20 cellular contexts compared by ENCODE assay signal in the genomic region with DNA sequence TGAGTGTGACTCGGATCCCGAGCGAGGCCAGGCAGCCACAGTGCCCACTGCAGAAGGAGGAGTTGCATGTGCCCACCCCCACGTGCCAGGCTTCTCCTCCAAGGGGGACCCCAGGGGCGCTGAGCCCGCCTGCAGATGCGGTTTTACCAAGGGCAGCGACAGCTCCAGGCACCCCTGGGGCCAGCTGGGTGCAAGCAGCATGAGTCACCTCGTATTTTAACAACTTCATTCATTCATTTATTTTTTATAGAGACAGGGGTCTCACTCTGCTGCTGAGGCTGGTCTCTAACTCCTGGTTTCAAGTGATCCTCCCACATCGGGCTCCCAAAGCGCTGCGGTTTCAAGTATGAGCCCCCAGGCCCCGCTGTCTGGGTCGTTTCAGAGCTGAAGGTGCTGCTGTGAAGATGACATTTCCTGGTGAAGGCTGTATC. TPM values are rescaled to one million over a fixed set of nuclear protein-coding genes. Genes with fewer than 3 reads are reported as not detected.
A peak's percentile ranks its signal among the peaks of the same experiment; 100 is the strongest.
DNase-seq lines count a peak whose midpoint lies in the region; ATAC-seq, FAIRE-seq and TF ChIP-seq lines count a peak whose summit lies in the region.
"Had no signal": no experiment of that assay in that cellular context is flagged by ENCODE, and none has a peak within 500 bp of the region (broad histone marks: within the 10 kb centered on the region; RNA-seq: fewer than 3 reads in every experiment).

No MANE protein-coding gene starts in this region.

- H3K27me3 ChIP-seq in right lobe of liver: peaks cover 8 to 18% of the 10 kb centered on the region in 2 donors
- peaks cover 3 to 39% of the 10 kb centered on the region in 2 experiments for H3K27me3 ChIP-seq in HepG2 (ENCODE audit: control insufficient read depth in 1 of 2, insufficient read depth in 2 of 2, low read length in 2 of 2)
- H3K27me3 ChIP-seq: BLaER1 treated with 17β-estradiol and CSF1 and Interleukin-3, amounts not matched to agents 10 nM and 100 nM; SJCRH30 had no signal

- no peak overlapping the region for H3K4me2 ChIP-seq in HepG2 (ENCODE audit: low read depth, low read length)
- H3K4me2 ChIP-seq: BLaER1 treated with 17β-estradiol and CSF1 and Interleukin-3, amounts not matched to agents 10 nM and 100 nM had no signal

- H3K4me3 ChIP-seq in right lobe of liver: no peak overlapping the region
- H3K4me3 ChIP-seq in HepG2 (replicated peaks in 1 of 3; ENCODE audit: insufficient read depth in 1 of 3, low read depth in 2 of 3, low read length in 3 of 3): no peak overlapping the region
- H3K4me3 ChIP-seq: BLaER1 treated with 17β-estradiol and CSF1 and Interleukin-3, amounts not matched to agents 10 nM and 100 nM; HAP-1; SJCRH30 had no signal

- no peaks in the 10 kb centered on the region for H4K20me1 ChIP-seq in HepG2 (ENCODE audit: insufficient read depth, low read length)
- H4K20me1 ChIP-seq: BLaER1 treated with 17β-estradiol and CSF1 and Interleukin-3, amounts not matched to agents 10 nM and 100 nM had no signal

- no peak for FAIRE-seq in HepG2 (lab: Jason Lieb, UNC)
- FAIRE-seq: D721Med, HTR-8/SVneo had no signal

- peaks cover 50% of the 10 kb centered on the region for H3K27me3 Mint-ChIP-seq in chondrocyte (ENCODE audit: low read depth)

- H3K36me3 Mint-ChIP-seq in chondrocyte (ENCODE audit: low read depth): no peaks in the 10 kb centered on the region
- H3K36me3 Mint-ChIP-seq: CD8-positive, alpha-beta memory T cell; IgD-negative memory B cell had no signal

- no peak for TF ChIP-seq CTCF in right lobe of liver (IDR thresholded peaks at IDR 0.05)
- no peak for TF ChIP-seq CTCF in HepG2 (CRISPR knock-in tag; IDR thresholded peaks at IDR 0.05)
- TF ChIP-seq CTCF in chondrocyte (IDR thresholded peaks at IDR 0.05): no peak

- DNase-seq in right lobe of liver (peak in 2 of 3 donors; percentile 37), HepG2 (ENCODE audit: low spot score) (no peak), chondrocyte (ENCODE audit: low spot score) (peak; percentile 93), posterior vena cava (ENCODE audit: low spot score) (peak; percentile 73), medulla oblongata (ENCODE audit: extremely low spot score) (no peak), NCI-H1105 treated with DMSO at 0.1 percent for 48 hours (lab: John Stamatoyannopoulos, UW) (no peak)
- no peak for DNase-seq in activated CD4-positive, CD25-positive, alpha-beta regulatory T cell (lab: John Stamatoyannopoulos, UW)
- DNase-seq: CD8-positive, alpha-beta memory T cell; Karpas-422; NCI-H1048; NCI-H146; NCI-H2081 treated with DMSO at 0.1 percent for 48 hours; SJCRH30 had no signal

- no peaks in the 10 kb centered on the region for H3K4me1 Mint-ChIP-seq in chondrocyte (ENCODE audit: low read depth)
- H3K4me1 Mint-ChIP-seq: CD8-positive, alpha-beta memory T cell; IgD-negative memory B cell had no signal

- CTCF ChIA-PET in HepG2 (lab: Yijun Ruan, JAX; ENCODE audit: low intra/inter-chr PET ratio, low total read pairs): no interaction called here

- no peak for TF ChIP-seq EP300 in HepG2 (IDR thresholded peaks at IDR 0.05; ENCODE audit: low read depth in 2 of 2, low read length in 2 of 2)
- TF ChIP-seq EP300 in HepG2 (CRISPR knock-in tag; IDR thresholded peaks at IDR 0.05; ENCODE audit: borderline replicate concordance): no peak

- no peak for ATAC-seq in right lobe of liver
- no peak for ATAC-seq in HepG2

- H3K9ac ChIP-seq in HepG2 (ENCODE audit: insufficient read depth, low read depth, low read length): no peak overlapping the region
- H3K9ac ChIP-seq: BLaER1 treated with 17β-estradiol and CSF1 and Interleukin-3, amounts not matched to agents 10 nM and 100 nM had no signal

- WGBS in right lobe of liver (ENCODE audit: insufficient coverage, low coverage, low lambda C conversion rate, missing lambda C conversion rate): 86% methylated on average over 6 of the region's 14 CpGs
- WGBS in HepG2 (ENCODE audit: low lambda C conversion rate): 75% methylated on average over 14 of the region's 14 CpGs

- H3K27ac Mint-ChIP-seq in chondrocyte (ENCODE audit: unreplicated experiment): no peak overlapping the region
- H3K27ac Mint-ChIP-seq: CD8-positive, alpha-beta memory T cell; IgD-negative memory B cell had no signal

- no peak for TF ChIP-seq POLR2A in right lobe of liver (IDR thresholded peaks at IDR 0.05)
- TF ChIP-seq POLR2A in HepG2 (IDR thresholded peaks at IDR 0.05; ENCODE audit: insufficient read depth in 1 of 2, low read depth in 2 of 2, low read length in 2 of 2): no peak

- no TSS peak for BruUV-seq in HepG2 (replicated peaks; lab: Mats Ljungman, UMichigan)

- no peak overlapping the region for H3K27ac ChIP-seq in right lobe of liver
- H3K27ac ChIP-seq in HepG2 (ENCODE audit: extremely low read length, insufficient read depth, low read length): no peak overlapping the region
- H3K27ac ChIP-seq: BLaER1 treated with 17β-estradiol and CSF1 and Interleukin-3, amounts not matched to agents 10 nM and 100 nM; SJCRH30 had no signal

- H2AFZ ChIP-seq in HepG2 (ENCODE audit: low read length): no peak overlapping the region

- POLR2A ChIA-PET in HepG2 (lab: Yijun Ruan, JAX): no interaction called here

- H3K79me2 ChIP-seq in HepG2 (ENCODE audit: insufficient read depth, low read length): no peaks in the 10 kb centered on the region

- no peaks in the 10 kb centered on the region for H3K9me3 Mint-ChIP-seq in chondrocyte (ENCODE audit: low read depth)
- H3K9me3 Mint-ChIP-seq: CD8-positive, alpha-beta memory T cell; IgD-negative memory B cell had no signal

- intact Hi-C loops in right lobe of liver (cut with DNase I) (no loop called here), HepG2 (cut with micrococcal nuclease; ENCODE audit: unreplicated experiment) (no loop called here), posterior vena cava (cut with DNase I) (no loop called here)

- H3K36me3 ChIP-seq in right lobe of liver (no peaks in the 10 kb centered on the region), HepG2 (replicated peaks in 1 of 2; ENCODE audit: control insufficient read depth in 1 of 2, insufficient read depth in 2 of 2, low read length in 2 of 2) (no peaks in the 10 kb centered on the region)
- H3K36me3 ChIP-seq: BLaER1 treated with 17β-estradiol and CSF1 and Interleukin-3, amounts not matched to agents 10 nM and 100 nM; HAP-1; SJCRH30 had no signal

- in situ Hi-C loops in HepG2 (cut with HindIII; ENCODE audit: extremely low pct_ligation_motif_present, low pct_unique_long_range_greater_than_20kb): no loop called here

- TF ChIP-seq RAD21 in HepG2 (CRISPR knock-in tag; IDR thresholded peaks at IDR 0.05): no peak

- no peaks in the 10 kb centered on the region for H3K4me1 ChIP-seq in right lobe of liver
- H3K4me1 ChIP-seq in HepG2 (ENCODE audit: insufficient read depth, low read length): peaks cover 40% of the 10 kb centered on the region
- H3K4me1 ChIP-seq: BLaER1 treated with 17β-estradiol and CSF1 and Interleukin-3, amounts not matched to agents 10 nM and 100 nM; HAP-1; SJCRH30 had no signal

- H3K9me3 ChIP-seq in right lobe of liver (no peaks in the 10 kb centered on the region), HepG2 (ENCODE audit: low read length) (no peaks in the 10 kb centered on the region)
- H3K9me3 ChIP-seq: SJCRH30 had no signal

- H3K4me3 Mint-ChIP-seq in chondrocyte (ENCODE audit: unreplicated experiment): no peak overlapping the region
- H3K4me3 Mint-ChIP-seq: CD8-positive, alpha-beta memory T cell; IgD-negative memory B cell had no signal

TF ChIP-seq in HepG2, 621 proteins besides CTCF, POLR2A, EP300 and RAD21 (continues in another document):
- no peak for TF ChIP-seq ZSCAN9 (CRISPR knock-in tag; IDR thresholded peaks at IDR 0.05; ENCODE audit: borderline replicate concordance)

RNA-seq across cellular contexts. Expression of a gene that starts 1.3 kb away (rescaled TPM):
- not detected for total RNA-seq in right lobe of liver
- not detected in 2 replicates for total RNA-seq in HepG2 (2016; rRNA removed; fragmentation: Illumina TruSeq; extraction: Trizol)
- total RNA-seq in HepG2 (2016; cell fraction: cytosol; rRNA removed; fragmentation: Illumina TruSeq; extraction: Trizol; ENCODE audit: low read depth): not detected in 2 replicates
- total RNA-seq in HepG2 (2016; cell fraction: insoluble cytoplasmic fraction; rRNA removed; fragmentation: Illumina TruSeq; extraction: Trizol): not detected in 2 replicates
- not detected in 2 replicates for total RNA-seq in HepG2 (2016; cell fraction: membrane; rRNA removed; fragmentation: Illumina TruSeq; extraction: Trizol)
- not detected in 2 replicates for total RNA-seq in HepG2 (2016; cell fraction: nucleus; rRNA removed; fragmentation: Illumina TruSeq; extraction: Trizol)
- polyA plus RNA-seq in HepG2 (2011; rRNA removed): not detected in 2 replicates
- polyA plus RNA-seq in HepG2 (2011; cell fraction: cytosol; rRNA removed): not detected in 2 replicates
- not detected in 2 replicates for polyA plus RNA-seq in HepG2 (2011; cell fraction: nucleus; rRNA removed)
- polyA plus RNA-seq in HepG2 (2012): not detected in 2 replicates
- polyA plus RNA-seq in HepG2 (2016; cell fraction: cytosol; fragmentation: Illumina TruSeq; extraction: Trizol; ENCODE audit: low read depth): not detected in 2 replicates
- not detected in 2 replicates for polyA plus RNA-seq in HepG2 (2016; cell fraction: insoluble cytoplasmic fraction; fragmentation: Illumina TruSeq; extraction: Trizol; ENCODE audit: low read depth)
- polyA plus RNA-seq in HepG2 (2016; cell fraction: membrane; fragmentation: Illumina TruSeq; extraction: Trizol; ENCODE audit: low read depth): not detected in 2 replicates
- not detected in 2 replicates for polyA plus RNA-seq in HepG2 (2016; cell fraction: nucleus; fragmentation: Illumina TruSeq; extraction: Trizol; ENCODE audit: insufficient read depth, low read depth)
- not detected in 2 replicates for polyA minus RNA-seq in HepG2 (2011; rRNA and poly(A)+ RNA removed; ENCODE audit: low replicate concordance)
- not detected in 2 replicates for polyA minus RNA-seq in HepG2 (2011; cell fraction: cytosol; rRNA and poly(A)+ RNA removed)
- not detected in 2 replicates for polyA minus RNA-seq in HepG2 (2011; cell fraction: nucleus; rRNA and poly(A)+ RNA removed)
- total RNA-seq in chondrocyte: not detected in 3 replicates
- not detected for total RNA-seq in posterior vena cava
- total RNA-seq: CD8-positive, alpha-beta memory T cell; MCF 10A; NCI-H460; SJCRH30 had no signal
- polyA plus RNA-seq: CD8-positive, alpha-beta memory T cell; IgD-negative memory B cell had no signal

Comparison
In these comparisons a context has a peak if more than half of its experiments do, and no peak if none do; other contexts are left out.
1. DNase-seq: peak in right lobe of liver (2 of 3), chondrocyte (single experiment) and posterior vena cava (single experiment); none in HepG2 (single experiment), medulla oblongata (single experiment), NCI-H1105 treated with DMSO at 0.1 percent for 48 hours (single experiment) and activated CD4-positive, CD25-positive, alpha-beta regulatory T cell (0 of 4).